9 cellular contexts compared by ENCODE assay signal in the genomic region with DNA sequence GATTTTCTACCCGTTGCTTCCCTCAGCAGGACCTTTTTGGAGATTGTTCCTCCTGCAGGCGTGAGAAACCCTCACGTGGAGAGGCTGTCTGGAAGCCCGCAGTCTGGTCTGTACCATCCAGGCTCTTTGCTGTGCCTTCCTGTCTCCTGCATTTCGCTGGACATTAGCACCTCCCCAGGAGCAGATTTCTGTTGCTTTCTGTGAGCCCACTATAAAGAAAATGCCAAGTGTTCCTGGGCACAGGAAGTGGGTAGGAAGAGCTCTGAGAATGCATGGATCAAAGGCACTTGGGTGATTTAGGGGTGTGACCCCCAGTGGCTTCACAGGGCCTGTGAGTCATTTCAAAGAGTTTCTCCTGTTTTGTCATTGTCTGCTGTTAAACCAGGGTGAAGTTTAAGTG. TPM values are rescaled to one million over a fixed set of nuclear protein-coding genes. Genes with fewer than 3 reads are reported as not detected.
DNase-seq lines count a peak whose midpoint lies in the region; ATAC-seq and TF ChIP-seq lines count a peak whose summit lies in the region.
"Had no signal": no experiment of that assay in that cellular context is flagged by ENCODE, and none has a peak within 500 bp of the region (broad histone marks: within the 10 kb centered on the region; RNA-seq: fewer than 3 reads in every experiment).

No MANE protein-coding gene starts in this region.

- H3K9me3 ChIP-seq in endodermal cell (ENCODE audit: control insufficient read depth, low read length) (peaks cover 17% of the 10 kb centered on the region), mesodermal cell (ENCODE audit: control insufficient read depth, low read length) (no peaks in the 10 kb centered on the region)

- intact Hi-C loops in Right ventricle myocardium inferior (cut with DNase I), result no loop called here
- intact Hi-C loops in cardiac septum (cut with DNase I), result no loop called here

- WGBS in endodermal cell (ENCODE audit: insufficient coverage in 1 of 2, insufficient read length in 1 of 2), 2 experiments, result 41 to 50% methylated on average over 3 to 5 of the region's 5 CpGs
- WGBS in mesodermal cell (ENCODE audit: insufficient coverage in 2 of 2), 2 experiments, result 21 to 37% methylated on average over 5 of the region's 5 CpGs

- DNase-seq in Right ventricle myocardium inferior (ENCODE audit: missing footprints) (no peak), cardiac septum (ENCODE audit: low spot score) (no peak), endodermal cell (peak; percentile 91), amniotic stem cell (lab: John Stamatoyannopoulos, UW) (no peak), CD1c-positive myeloid dendritic cell (ENCODE audit: extremely low spot score) (no peak), NCI-H2171 (lab: John Stamatoyannopoulos, UW) (no peak), RKO (ENCODE audit: low spot score) (no peak)
- DNase-seq: T-helper 1 cell had no signal

- H3K4me1 Mint-ChIP-seq in endodermal cell, result peaks cover 18% of the 10 kb centered on the region

- peak; percentile 6 for ATAC-seq in Right ventricle myocardium inferior

- H3K36me3 ChIP-seq in endodermal cell (ENCODE audit: control insufficient read depth, insufficient read depth, low read length) (no peaks in the 10 kb centered on the region), mesodermal cell (ENCODE audit: control insufficient read depth, insufficient read depth, low read length) (peaks cover 12% of the 10 kb centered on the region)

- H3K27me3 Mint-ChIP-seq in endodermal cell (ENCODE audit: insufficient read depth), result no peaks in the 10 kb centered on the region

- H3K27ac Mint-ChIP-seq in endodermal cell, result no peak overlapping the region

- no peaks in the 10 kb centered on the region for H3K27me3 ChIP-seq in endodermal cell (ENCODE audit: control insufficient read depth, insufficient read depth, low read length, poor library complexity, severe bottlenecking)

- peaks cover 20% of the 10 kb centered on the region for H3K9me3 Mint-ChIP-seq in endodermal cell

- H3K27ac ChIP-seq in endodermal cell (ENCODE audit: low read depth, low read length), result peak overlapping the region; percentile 39
- peak overlapping the region; percentile 88 for H3K27ac ChIP-seq in mesodermal cell (ENCODE audit: low read depth, low read length, severe bottlenecking)

- no peak for TF ChIP-seq CTCF in endodermal cell (conservative IDR thresholded peaks at IDR 0.05)

- H3K9ac ChIP-seq in endodermal cell (ENCODE audit: extremely low read depth, low read length, poor library complexity, severe bottlenecking), result no peak overlapping the region

- peaks cover 20% of the 10 kb centered on the region for H3K36me3 Mint-ChIP-seq in endodermal cell (ENCODE audit: low read depth)

- no peak overlapping the region for H3K4me3 ChIP-seq in endodermal cell (ENCODE audit: low read length)
- H3K4me3 ChIP-seq in mesodermal cell (ENCODE audit: extremely low read depth, insufficient read depth, low read length, poor library complexity, severe bottlenecking), result no peak overlapping the region

- H3K4me3 Mint-ChIP-seq in endodermal cell, result no peak overlapping the region

- H3K4me1 ChIP-seq in endodermal cell (ENCODE audit: control insufficient read depth, insufficient read depth, low read length), result no peaks in the 10 kb centered on the region
- H3K4me1 ChIP-seq in mesodermal cell (ENCODE audit: control insufficient read depth, insufficient read depth, low read length, poor library complexity, severe bottlenecking), result peaks cover 37% of the 10 kb centered on the region

RNA-seq across cellular contexts. Expression of a gene that starts 27.3 kb away (rescaled TPM):
- total RNA-seq in Right ventricle myocardium inferior (439 TPM), cardiac septum (554 TPM), endodermal cell (100 to 1,000 TPM; 179 to 194 TPM)
- 72.6 TPM for polyA plus RNA-seq in endodermal cell (2013, experiment 1 of 2)
- polyA plus RNA-seq in endodermal cell (2013, experiment 2 of 2), result 73.2 TPM
- 152 TPM for polyA plus RNA-seq in mesodermal cell (2013, experiment 1 of 2)
- 131 TPM for polyA plus RNA-seq in mesodermal cell (2013, experiment 2 of 2)
